ENCODE assay signal across 1 cellular context in genomic region chr10:104231784-104232612, GRCh38.
TF ChIP-seq lines count a peak whose summit lies in the region.

A gene with protein sequence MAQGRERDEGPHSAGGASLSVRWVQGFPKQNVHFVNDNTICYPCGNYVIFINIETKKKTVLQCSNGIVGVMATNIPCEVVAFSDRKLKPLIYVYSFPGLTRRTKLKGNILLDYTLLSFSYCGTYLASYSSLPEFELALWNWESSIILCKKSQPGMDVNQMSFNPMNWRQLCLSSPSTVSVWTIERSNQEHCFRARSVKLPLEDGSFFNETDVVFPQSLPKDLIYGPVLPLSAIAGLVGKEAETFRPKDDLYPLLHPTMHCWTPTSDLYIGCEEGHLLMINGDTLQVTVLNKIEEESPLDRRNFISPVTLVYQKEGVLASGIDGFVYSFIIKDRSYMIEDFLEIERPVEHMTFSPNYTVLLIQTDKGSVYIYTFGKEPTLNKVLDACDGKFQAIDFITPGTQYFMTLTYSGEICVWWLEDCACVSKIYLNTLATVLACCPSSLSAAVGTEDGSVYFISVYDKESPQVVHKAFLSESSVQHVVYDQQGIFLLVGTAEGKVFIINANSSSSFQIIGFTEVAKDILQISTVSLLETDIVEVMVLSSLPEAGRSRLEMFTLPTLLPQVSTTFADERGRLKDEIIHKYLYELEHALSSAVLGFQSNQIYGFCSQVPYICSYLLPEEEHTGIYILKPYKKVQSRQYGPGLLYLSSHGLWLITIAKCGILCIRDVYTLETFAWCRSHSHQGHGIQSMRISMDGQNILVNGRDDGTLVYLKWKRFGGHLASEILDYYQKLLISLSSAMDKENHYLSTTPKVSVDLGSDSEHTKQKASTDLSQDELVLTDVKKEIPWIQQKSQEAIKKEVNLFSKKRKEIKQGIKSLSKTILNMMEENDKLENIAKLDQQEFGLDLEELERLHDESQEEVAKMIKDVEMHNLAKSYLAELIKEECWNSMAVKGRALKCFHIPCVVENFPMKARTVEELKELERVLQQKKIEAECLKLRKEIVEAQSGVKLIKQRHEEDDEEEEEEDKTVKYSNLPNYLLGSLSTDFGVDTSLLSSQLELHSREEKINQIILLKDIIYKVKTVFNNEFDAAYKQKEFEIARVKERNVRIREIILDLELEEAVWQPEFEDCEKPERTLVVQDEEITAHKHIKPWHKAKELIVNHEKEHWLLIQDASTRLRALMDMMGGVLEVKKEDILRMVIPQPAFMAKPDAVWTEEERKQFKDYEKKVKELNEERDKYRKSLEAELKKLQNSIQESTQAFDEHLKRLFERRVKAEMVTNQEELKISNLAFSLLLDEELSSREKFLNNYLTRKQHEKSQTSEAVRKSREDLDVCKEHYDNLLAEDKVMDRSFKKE (N-terminal part only) (minus strand): TSS chr10:104232364. CDS start chr10:104232246, 118 bp downstream.

TF ChIP-seq in HepG2, 621 proteins besides CTCF, POLR2A, EP300 and RAD21 (continued from another document and continues in another):
- TF ChIP-seq RARG (CRISPR knock-in tag; IDR thresholded peaks at IDR 0.05; ENCODE audit: low read depth): no peak
- 0 out of 2 replicates have a peak, but pooled peaks have one; percentile 15 for TF ChIP-seq TARDBP (CRISPR knock-in tag; IDR thresholded peaks at IDR 0.05)
- no peak for TF ChIP-seq RXRB (CRISPR knock-in tag; IDR thresholded peaks at IDR 0.05; ENCODE audit: borderline replicate concordance)
- TF ChIP-seq MYC (CRISPR knock-in tag; IDR thresholded peaks at IDR 0.05; ENCODE audit: borderline replicate concordance): peak; percentile 56; the same call in 1 of the 2 replicates
- TF ChIP-seq PAX8 (CRISPR knock-in tag; IDR thresholded peaks at IDR 0.05; ENCODE audit: borderline replicate concordance): peak; percentile 24; the same call in 1 of the 2 replicates
- no peak for TF ChIP-seq ZNF354B (CRISPR knock-in tag; IDR thresholded peaks at IDR 0.05)
- TF ChIP-seq TRAFD1 (CRISPR knock-in tag; IDR thresholded peaks at IDR 0.05; ENCODE audit: borderline replicate concordance): no peak
- peak; percentile 56; the same call in 1 of the 2 replicates for TF ChIP-seq SAFB2 (CRISPR knock-in tag; IDR thresholded peaks at IDR 0.05; ENCODE audit: borderline replicate concordance, low read depth)
- TF ChIP-seq ZNF180 (CRISPR knock-in tag; IDR thresholded peaks at IDR 0.05; ENCODE audit: borderline replicate concordance, low read depth): no peak
- no peak for TF ChIP-seq ZNF841 (CRISPR knock-in tag; IDR thresholded peaks at IDR 0.05; ENCODE audit: borderline replicate concordance)
- peak; percentile 54; the same call in 1 of the 2 replicates for TF ChIP-seq NR2C2 (CRISPR knock-in tag; IDR thresholded peaks at IDR 0.05; ENCODE audit: borderline replicate concordance)
- TF ChIP-seq MAFG (CRISPR knock-in tag; IDR thresholded peaks at IDR 0.05): no peak
- TF ChIP-seq NR2F6 (IDR thresholded peaks at IDR 0.05): no peak
- TF ChIP-seq NR2F6 (CRISPR knock-in tag; IDR thresholded peaks at IDR 0.05): no peak
- TF ChIP-seq FOXA3 (CRISPR knock-in tag; IDR thresholded peaks at IDR 0.05): peak; percentile 88
- TF ChIP-seq ZNF292 (CRISPR knock-in tag; IDR thresholded peaks at IDR 0.05; ENCODE audit: borderline replicate concordance, low read depth): no peak
- TF ChIP-seq, protein P1, sequence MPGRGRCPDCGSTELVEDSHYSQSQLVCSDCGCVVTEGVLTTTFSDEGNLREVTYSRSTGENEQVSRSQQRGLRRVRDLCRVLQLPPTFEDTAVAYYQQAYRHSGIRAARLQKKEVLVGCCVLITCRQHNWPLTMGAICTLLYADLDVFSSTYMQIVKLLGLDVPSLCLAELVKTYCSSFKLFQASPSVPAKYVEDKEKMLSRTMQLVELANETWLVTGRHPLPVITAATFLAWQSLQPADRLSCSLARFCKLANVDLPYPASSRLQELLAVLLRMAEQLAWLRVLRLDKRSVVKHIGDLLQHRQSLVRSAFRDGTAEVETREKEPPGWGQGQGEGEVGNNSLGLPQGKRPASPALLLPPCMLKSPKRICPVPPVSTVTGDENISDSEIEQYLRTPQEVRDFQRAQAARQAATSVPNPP (CRISPR knock-in tag; IDR thresholded peaks at IDR 0.05): no peak; the same call in none of the 2 replicates
- TF ChIP-seq ZNF781 (CRISPR knock-in tag; IDR thresholded peaks at IDR 0.05; ENCODE audit: borderline replicate concordance, not compliant biosample characterization): peak; percentile 56
- TF ChIP-seq, protein P2, sequence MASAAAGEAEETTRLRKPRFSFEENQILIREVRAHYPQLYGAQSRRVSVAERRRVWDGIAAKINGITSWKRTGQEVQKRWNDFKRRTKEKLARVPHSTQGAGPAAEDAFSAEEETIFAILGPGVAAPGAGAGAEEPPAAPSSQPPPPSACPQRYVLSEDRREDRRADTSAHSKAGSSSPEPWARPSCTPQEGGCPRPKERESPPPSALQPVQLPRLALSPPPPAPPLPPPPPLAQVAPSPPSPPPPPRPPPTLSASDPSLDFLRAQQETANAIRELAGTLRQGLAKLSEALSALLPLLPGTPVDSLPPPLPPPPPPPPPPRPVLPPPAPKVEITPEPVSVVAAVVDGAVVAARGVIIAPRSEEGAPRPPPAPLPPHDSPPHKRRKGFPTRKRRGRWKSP (CRISPR knock-in tag; IDR thresholded peaks at IDR 0.05): peak; percentile 59; the same call in 1 of the 2 replicates
- no peak for TF ChIP-seq SIX4 (CRISPR knock-in tag; IDR thresholded peaks at IDR 0.05)
- no peak for TF ChIP-seq AFF4 (CRISPR knock-in tag; IDR thresholded peaks at IDR 0.05)
- TF ChIP-seq, protein P3, sequence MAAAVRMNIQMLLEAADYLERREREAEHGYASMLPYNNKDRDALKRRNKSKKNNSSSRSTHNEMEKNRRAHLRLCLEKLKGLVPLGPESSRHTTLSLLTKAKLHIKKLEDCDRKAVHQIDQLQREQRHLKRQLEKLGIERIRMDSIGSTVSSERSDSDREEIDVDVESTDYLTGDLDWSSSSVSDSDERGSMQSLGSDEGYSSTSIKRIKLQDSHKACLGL (CRISPR knock-in tag; IDR thresholded peaks at IDR 0.05): peak; percentile 84; the same call in 1 of the 2 replicates
- TF ChIP-seq ZNF136 (CRISPR knock-in tag; IDR thresholded peaks at IDR 0.05; ENCODE audit: low read depth): 0 out of 2 replicates have a peak, but pooled peaks have one; percentile 28
- TF ChIP-seq SKI (IDR thresholded peaks at IDR 0.05; ENCODE audit: partially characterized antibody): peak; percentile 51
- peak; percentile 29; the same call in 1 of the 2 replicates for TF ChIP-seq ZKSCAN8 (CRISPR knock-in tag; IDR thresholded peaks at IDR 0.05; ENCODE audit: borderline replicate concordance)
- peak; percentile 90 for TF ChIP-seq GATAD1 (CRISPR knock-in tag; IDR thresholded peaks at IDR 0.05)
- TF ChIP-seq ISX (CRISPR knock-in tag; conservative IDR thresholded peaks at IDR 0.05): 0 out of 2 replicates have a peak, but pooled peaks have one; percentile 22
- no peak for TF ChIP-seq MIER2 (CRISPR knock-in tag; IDR thresholded peaks at IDR 0.05)
- peak; percentile 23; the same call in 1 of the 2 replicates for TF ChIP-seq ZNF607 (CRISPR knock-in tag; IDR thresholded peaks at IDR 0.05; ENCODE audit: borderline replicate concordance)
- 0 out of 2 replicates have a peak, but pooled peaks have one; percentile 41 for TF ChIP-seq ZNF446 (CRISPR knock-in tag; IDR thresholded peaks at IDR 0.05)
- no peak; the same call in 1 of the 2 replicates for TF ChIP-seq FOXK2 (IDR thresholded peaks at IDR 0.05)
- no peak for TF ChIP-seq TOE1 (CRISPR knock-in tag; IDR thresholded peaks at IDR 0.05)
- TF ChIP-seq, protein P4, sequence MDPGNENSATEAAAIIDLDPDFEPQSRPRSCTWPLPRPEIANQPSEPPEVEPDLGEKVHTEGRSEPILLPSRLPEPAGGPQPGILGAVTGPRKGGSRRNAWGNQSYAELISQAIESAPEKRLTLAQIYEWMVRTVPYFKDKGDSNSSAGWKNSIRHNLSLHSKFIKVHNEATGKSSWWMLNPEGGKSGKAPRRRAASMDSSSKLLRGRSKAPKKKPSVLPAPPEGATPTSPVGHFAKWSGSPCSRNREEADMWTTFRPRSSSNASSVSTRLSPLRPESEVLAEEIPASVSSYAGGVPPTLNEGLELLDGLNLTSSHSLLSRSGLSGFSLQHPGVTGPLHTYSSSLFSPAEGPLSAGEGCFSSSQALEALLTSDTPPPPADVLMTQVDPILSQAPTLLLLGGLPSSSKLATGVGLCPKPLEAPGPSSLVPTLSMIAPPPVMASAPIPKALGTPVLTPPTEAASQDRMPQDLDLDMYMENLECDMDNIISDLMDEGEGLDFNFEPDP (CRISPR knock-in tag; conservative IDR thresholded peaks at IDR 0.05): no peak
- peak; percentile 71 for TF ChIP-seq RXRA (CRISPR knock-in tag; IDR thresholded peaks at IDR 0.05)
- no peak for TF ChIP-seq ZNF550 (CRISPR knock-in tag; IDR thresholded peaks at IDR 0.05; ENCODE audit: borderline replicate concordance)
- no peak for TF ChIP-seq STAG1 (CRISPR knock-in tag; IDR thresholded peaks at IDR 0.05)
- TF ChIP-seq ZNF543 (CRISPR knock-in tag; IDR thresholded peaks at IDR 0.05): no peak
- TF ChIP-seq ARNTL (CRISPR knock-in tag; IDR thresholded peaks at IDR 0.05): 0 out of 2 replicates have a peak, but pooled peaks have one; percentile 53
- TF ChIP-seq HDAC2 (CRISPR knock-in tag; IDR thresholded peaks at IDR 0.05): peak; percentile 68
- TF ChIP-seq CHD4 (IDR thresholded peaks at IDR 0.05; ENCODE audit: borderline replicate concordance, low read length): no peak
- no peak for TF ChIP-seq SUZ12 (IDR thresholded peaks at IDR 0.05; ENCODE audit: low read depth, low read length)
- no peak; the same call in 1 of the 2 replicates for TF ChIP-seq EEA1 (CRISPR knock-in tag; IDR thresholded peaks at IDR 0.05; ENCODE audit: borderline replicate concordance)
- no peak for TF ChIP-seq ZFP62 (CRISPR knock-in tag; IDR thresholded peaks at IDR 0.05)
- TF ChIP-seq ZNF530 (CRISPR knock-in tag; IDR thresholded peaks at IDR 0.05; ENCODE audit: low read depth): no peak
- TF ChIP-seq RBM22 (optimal IDR thresholded peaks at IDR 0.05; ENCODE audit: low read length): peak; percentile 23
- TF ChIP-seq TCF12 (IDR thresholded peaks at IDR 0.05): no peak
- TF ChIP-seq TCF12 (CRISPR knock-in tag; IDR thresholded peaks at IDR 0.05): no peak
- TF ChIP-seq TERF1 (CRISPR knock-in tag; IDR thresholded peaks at IDR 0.05): no peak
- TF ChIP-seq ZNF713 (CRISPR knock-in tag; IDR thresholded peaks at IDR 0.05): 0 out of 2 replicates have a peak, but pooled peaks have one; percentile 47
- TF ChIP-seq ZNF704 (CRISPR knock-in tag; IDR thresholded peaks at IDR 0.05; ENCODE audit: borderline replicate concordance): no peak
